ENCODE assay signal across 19 cellular contexts in genomic region chr10:78817361-78817760, GRCh38.
DNase-seq lines count a peak whose midpoint lies in the region; ATAC-seq, FAIRE-seq and TF ChIP-seq lines count a peak whose summit lies in the region.
"Had no signal": no experiment of that assay in that cellular context is flagged by ENCODE, and none has a peak within 500 bp of the region (broad histone marks: within the 10 kb centered on the region; RNA-seq: fewer than 3 reads in every experiment).

No MANE protein-coding gene starts in this region.

- no peak overlapping the region for H3K4me3 ChIP-seq in right atrium auricular region
- H3K4me3 ChIP-seq in choroid plexus epithelial cell (ENCODE audit: low read depth, low read length): no peak overlapping the region
- H3K4me3 ChIP-seq in lower lobe of right lung: no peak overlapping the region
- H3K4me3 ChIP-seq: ovary had no signal

- H3K36me3 ChIP-seq in right atrium auricular region (no peaks in the 10 kb centered on the region), lower lobe of right lung (no peaks in the 10 kb centered on the region)
- H3K36me3 ChIP-seq: ovary had no signal

- DNase-seq in Right ventricle myocardium superior (no peak), right atrium auricular region (ENCODE audit: low spot score) (no peak), choroid plexus epithelial cell (ENCODE audit: low read depth) (peak; percentile 8), lower lobe of right lung (no peak), RKO (ENCODE audit: low spot score) (no peak), frontal cortex (ENCODE audit: low spot score in 2 of 2) (no peak)
- DNase-seq: activated CD4-positive, alpha-beta T cell treated with anti-CD3 and anti-CD28 coated beads for 36 hours; activated CD8-positive, alpha-beta memory T cell treated with anti-CD3 and anti-CD28 coated beads, Interleukin-2, amount 50 U/mL, for 48 hours; activated naive CD4-positive, alpha-beta T cell; left colon; SHP77 treated with DMSO at 0.1 percent for 48 hours; stimulated activated naive B cell treated with anti-CD40 and anti-IgM and Interleukin-4, amounts not matched to agents 10 μg/mL and 1 μg/mL and 100 μg/mL, for 72 hours; T-helper 9 cell; trophoblast cell had no signal

- FAIRE-seq in frontal cortex (lab: Jason Lieb, UNC): no peak
- FAIRE-seq: A204.1 had no signal

- ATAC-seq in Right ventricle myocardium superior (ENCODE audit: poor library complexity) (peak; percentile 81), lower lobe of right lung (peak; percentile 44 to 48), GM18858 (IDR thresholded peaks at IDR 0.05; ENCODE audit: unreplicated experiment) (no peak)
- ATAC-seq in activated T-helper 17 cell treated with anti-CD3 and anti-CD28 coated beads, Interleukin-2, amount 50 U/mL, for 72 hours (replicated peaks): no peak
- ATAC-seq: activated CD4-positive, alpha-beta T cell treated with anti-CD3 and anti-CD28 coated beads for 36 hours; esophagus mucosa; left colon; stimulated activated naive B cell treated with anti-CD40 and anti-IgM and Interleukin-4, amounts not matched to agents 10 μg/mL and 1 μg/mL and 100 μg/mL, for 72 hours had no signal

- H3K27me3 ChIP-seq in right atrium auricular region (no peaks in the 10 kb centered on the region), lower lobe of right lung (ENCODE audit: low read depth) (no peaks in the 10 kb centered on the region)
- H3K27me3 ChIP-seq: ovary had no signal

- intact Hi-C loops in Right ventricle myocardium superior (cut with DNase I) (no loop called here), lower lobe of right lung (cut with DNase I) (no loop called here)

- H3K4me3 Mint-ChIP-seq in activated T-helper 17 cell treated with anti-CD3 and anti-CD28 coated beads, Interleukin-2, amount 50 U/mL, for 72 hours: no peak overlapping the region
- H3K4me3 Mint-ChIP-seq: activated CD4-positive, alpha-beta T cell treated with anti-CD3 and anti-CD28 coated beads for 36 hours; stimulated activated naive B cell treated with anti-CD40 and anti-IgM and Interleukin-4, amounts not matched to agents 10 μg/mL and 1 μg/mL and 100 μg/mL, for 72 hours had no signal

- no peak overlapping the region for H3K27ac Mint-ChIP-seq in activated T-helper 17 cell treated with anti-CD3 and anti-CD28 coated beads, Interleukin-2, amount 50 U/mL, for 72 hours
- H3K27ac Mint-ChIP-seq: activated CD4-positive, alpha-beta T cell treated with anti-CD3 and anti-CD28 coated beads for 36 hours; stimulated activated naive B cell treated with anti-CD40 and anti-IgM and Interleukin-4, amounts not matched to agents 10 μg/mL and 1 μg/mL and 100 μg/mL, for 72 hours had no signal

- H3K27ac ChIP-seq in right atrium auricular region (no peak overlapping the region), lower lobe of right lung (no peak overlapping the region)

- H3K9me3 ChIP-seq in right atrium auricular region: peaks cover 0 to 1% of the 10 kb centered on the region in 2 donors
- H3K9me3 ChIP-seq in lower lobe of right lung: no peaks in the 10 kb centered on the region
- H3K9me3 ChIP-seq: ovary had no signal

- H3K4me1 ChIP-seq in right atrium auricular region: no peaks in the 10 kb centered on the region
- H3K4me1 ChIP-seq in lower lobe of right lung: peaks cover 25% of the 10 kb centered on the region

- H3K4me1 Mint-ChIP-seq in activated T-helper 17 cell treated with anti-CD3 and anti-CD28 coated beads, Interleukin-2, amount 50 U/mL, for 72 hours: no peaks in the 10 kb centered on the region
- H3K4me1 Mint-ChIP-seq: activated CD4-positive, alpha-beta T cell treated with anti-CD3 and anti-CD28 coated beads for 36 hours; stimulated activated naive B cell treated with anti-CD40 and anti-IgM and Interleukin-4, amounts not matched to agents 10 μg/mL and 1 μg/mL and 100 μg/mL, for 72 hours had no signal

- H3K27me3 Mint-ChIP-seq in activated T-helper 17 cell treated with anti-CD3 and anti-CD28 coated beads, Interleukin-2, amount 50 U/mL, for 72 hours: peaks cover 3% of the 10 kb centered on the region

- H3K36me3 Mint-ChIP-seq in activated T-helper 17 cell treated with anti-CD3 and anti-CD28 coated beads, Interleukin-2, amount 50 U/mL, for 72 hours (ENCODE audit: low read depth): no peaks in the 10 kb centered on the region
- H3K36me3 Mint-ChIP-seq: stimulated activated naive B cell treated with anti-CD40 and anti-IgM and Interleukin-4, amounts not matched to agents 10 μg/mL and 1 μg/mL and 100 μg/mL, for 72 hours had no signal

- no peak for TF ChIP-seq CTCF in right atrium auricular region (IDR thresholded peaks at IDR 0.05)
- no peak for TF ChIP-seq CTCF in choroid plexus epithelial cell (conservative IDR thresholded peaks at IDR 0.05; ENCODE audit: low read depth, low read length)
- TF ChIP-seq CTCF in lower lobe of right lung (IDR thresholded peaks at IDR 0.05): no peak

- H3K9me3 Mint-ChIP-seq in activated T-helper 17 cell treated with anti-CD3 and anti-CD28 coated beads, Interleukin-2, amount 50 U/mL, for 72 hours: no peaks in the 10 kb centered on the region

Comparison
In these comparisons a context has a peak if more than half of its experiments do, and no peak if none do; other contexts are left out.
1. ATAC-seq: peak in Right ventricle myocardium superior (single experiment) and lower lobe of right lung (2 of 2); none in activated T-helper 17 cell treated with anti-CD3 and anti-CD28 coated beads, Interleukin-2, amount 50 U/mL, for 72 hours (single experiment) and GM18858 (single experiment).